Comparison of ENCODE assay signal across 8 cellular contexts in genomic region chrX:154380153-154380552, GRCh38. TPM values are rescaled to one million over a fixed set of nuclear protein-coding genes. Genes with fewer than 3 reads are reported as not detected.
DNase-seq lines count a peak whose midpoint lies in the region; ATAC-seq and TF ChIP-seq lines count a peak whose summit lies in the region.

No MANE protein-coding gene starts in this region.

- H3K9me3 Mint-ChIP-seq in activated CD8-positive, alpha-beta T cell treated with anti-CD3 and anti-CD28 coated beads for 36 hours: no peaks in the 10 kb centered on the region

- H3K27ac ChIP-seq in hepatocyte (peak overlapping the region; percentile 99), spleen (peak overlapping the region in 7 of 8 donors; percentile 95 to 99 (median 98))

- peak overlapping the region; percentile 91 for H3K27ac Mint-ChIP-seq in activated CD8-positive, alpha-beta T cell treated with anti-CD3 and anti-CD28 coated beads for 36 hours

- H3K4me3 Mint-ChIP-seq in activated CD8-positive, alpha-beta T cell treated with anti-CD3 and anti-CD28 coated beads for 36 hours: peak overlapping the region; percentile 86

- peaks cover 18% of the 10 kb centered on the region for H3K4me1 Mint-ChIP-seq in activated CD8-positive, alpha-beta T cell treated with anti-CD3 and anti-CD28 coated beads for 36 hours (ENCODE audit: low read depth)

- peak overlapping the region; percentile 81 for H3K4me2 ChIP-seq in hepatocyte

- H3K9me2 ChIP-seq in hepatocyte (replicated peaks; ENCODE audit: insufficient read depth): no peaks in the 10 kb centered on the region

- H3K9me3 ChIP-seq in hepatocyte (ENCODE audit: low read depth) (no peaks in the 10 kb centered on the region), spleen (peaks cover 0 to 4% (median 0%) of the 10 kb centered on the region in 8 donors)

- CTCF ChIA-PET in activated CD8-positive, alpha-beta T cell treated with anti-CD3 and anti-CD28 coated beads for 36 hours (lab: Charles Lee): no interaction called here

- ATAC-seq in activated CD8-positive, alpha-beta T cell treated with anti-CD3 and anti-CD28 coated beads for 36 hours: no peak

- H3K79me2 ChIP-seq in hepatocyte: peaks cover 16% of the 10 kb centered on the region

- WGBS in hepatocyte (ENCODE audit: low lambda C conversion rate, missing lambda C conversion rate): 54% methylated on average over 13 of the region's 13 CpGs
- 53 to 72% (median 57%) methylated on average over 6 to 13 of the region's 13 CpGs for WGBS in spleen, 5 donors

- H3K36me3 Mint-ChIP-seq in activated CD8-positive, alpha-beta T cell treated with anti-CD3 and anti-CD28 coated beads for 36 hours (ENCODE audit: low read depth): peaks cover 13% of the 10 kb centered on the region

- H3K36me3 ChIP-seq in hepatocyte (replicated peaks; ENCODE audit: insufficient read depth, low read depth) (no peaks in the 10 kb centered on the region), spleen (peaks cover 0 to 22% (median 0%) of the 10 kb centered on the region in 6 donors)

- no peaks in the 10 kb centered on the region for H3K27me3 Mint-ChIP-seq in activated CD8-positive, alpha-beta T cell treated with anti-CD3 and anti-CD28 coated beads for 36 hours

- TF ChIP-seq CTCF in activated CD8-positive, alpha-beta T cell treated with anti-CD3 and anti-CD28 coated beads for 36 hours (IDR thresholded peaks at IDR 0.05): no peak
- TF ChIP-seq CTCF in hepatocyte (IDR thresholded peaks at IDR 0.05; ENCODE audit: poor library complexity): no peak
- TF ChIP-seq CTCF in spleen (IDR thresholded peaks at IDR 0.05 in 8 of 11, conservative IDR thresholded peaks at IDR 0.05 in 3 of 11): no peak

- POLR2A ChIA-PET in activated CD8-positive, alpha-beta T cell treated with anti-CD3 and anti-CD28 coated beads for 36 hours (lab: Charles Lee): interaction anchor here (0.6 to 3.3 kb wide), 4 partner anchors 19 to 30 kb away, joined by 3 to 23 read pairs (median 3); partner anchors contain the start of gene RPL10

- peak overlapping the region; percentile 66 for H3K4me3 ChIP-seq in hepatocyte
- peak overlapping the region in 7 of 8 donors; percentile 39 to 79 (median 52) for H3K4me3 ChIP-seq in spleen

- peaks cover 10% of the 10 kb centered on the region for H3K4me1 ChIP-seq in hepatocyte (ENCODE audit: insufficient read depth)
- peaks cover 7 to 44% (median 19%) of the 10 kb centered on the region in 6 donors for H3K4me1 ChIP-seq in spleen

- H3K27me3 ChIP-seq in hepatocyte: no peaks in the 10 kb centered on the region
- no peaks in the 10 kb centered on the region for H3K27me3 ChIP-seq in spleen (replicated peaks in 1 of 7)

- peaks cover 5% of the 10 kb centered on the region for H4K20me1 ChIP-seq in hepatocyte (ENCODE audit: insufficient read depth, poor library complexity, severe bottlenecking)

- intact Hi-C loops in activated CD8-positive, alpha-beta T cell treated with anti-CD3 and anti-CD28 coated beads for 36 hours (cut with micrococcal nuclease): no loop called here
- intact Hi-C loops in spleen (cut with DNase I; ENCODE audit: low total_unique reads): no loop called here
- intact Hi-C loops in posterior vena cava (cut with DNase I): no loop called here

- no peak overlapping the region for H2AFZ ChIP-seq in hepatocyte

- DNase-seq in HCEC 1CT: peak; percentile 17
- DNase-seq in activated CD8-positive, alpha-beta T cell treated with anti-CD3 and anti-CD28 coated beads for 36 hours: no peak
- no peak for DNase-seq in hepatocyte (ENCODE audit: low spot score)
- DNase-seq in spleen: peak; percentile 78
- DNase-seq in SIG-M5 treated with dmso at 0.1 percent for 504 hours (lab: John Stamatoyannopoulos, UW; ENCODE audit: unreplicated experiment): no peak
- DNase-seq in posterior vena cava (ENCODE audit: low spot score): no peak
- DNase-seq in putamen (ENCODE audit: low spot score): no peak
- DNase-seq in HuH-7.5 (ENCODE audit: low spot score): no peak

- TF ChIP-seq POLR2A in spleen (IDR thresholded peaks at IDR 0.05): no peak

RNA-seq across cellular contexts. Expression of gene EMD, which starts 1.1 kb away (rescaled TPM):
- total RNA-seq in activated CD8-positive, alpha-beta T cell treated with anti-CD3 and anti-CD28 coated beads for 36 hours: 10 to 100 TPM; 92.4 to 96.6 TPM
- 34.2 and 39.4 TPM in 2 replicates for total RNA-seq in hepatocyte
- 61.0 and 65.7 TPM in 2 replicates for polyA plus RNA-seq in hepatocyte
- total RNA-seq in spleen: 10 to 100 TPM; 29.8 to 56.3 (median 49.9) TPM
- polyA plus RNA-seq in spleen: 10 to 100 TPM; 77.8 to 83.1 (median 78.9) TPM
- 10 to 100 TPM; 61.8 to 67.2 TPM for total RNA-seq in posterior vena cava

RNA-seq across cellular contexts. Expression of gene FLNA, which starts 5.7 kb away (rescaled TPM):
- total RNA-seq in activated CD8-positive, alpha-beta T cell treated with anti-CD3 and anti-CD28 coated beads for 36 hours: 1,000 to 10,000 TPM; 1,057 to 1,091 TPM
- 220 and 396 TPM in 2 replicates for total RNA-seq in hepatocyte
- 468 and 471 TPM in 2 replicates for polyA plus RNA-seq in hepatocyte
- 1,000 to 10,000 TPM in 1 of 7 donors, 100 to 1,000 TPM in 6; 401 to 1,447 (median 668) TPM for total RNA-seq in spleen
- 100 to 1,000 TPM; 259 to 548 (median 322) TPM for polyA plus RNA-seq in spleen
- total RNA-seq in posterior vena cava: 1,000 to 10,000 TPM; 5,571 to 6,731 TPM

RNA-seq across cellular contexts. Expression of gene RPL10, which starts 18.0 kb away (rescaled TPM):
- 1,000 to 10,000 TPM; 3,574 to 3,675 TPM for total RNA-seq in activated CD8-positive, alpha-beta T cell treated with anti-CD3 and anti-CD28 coated beads for 36 hours
- 4,114 and 4,460 TPM in 2 replicates for total RNA-seq in hepatocyte
- 1,206 and 1,210 TPM in 2 replicates for polyA plus RNA-seq in hepatocyte
- total RNA-seq in spleen: 1,000 to 10,000 TPM; 2,711 to 4,089 (median 3,238) TPM
- polyA plus RNA-seq in spleen: 1,000 to 10,000 TPM; 6,919 to 9,324 (median 8,870) TPM
- total RNA-seq in posterior vena cava: 1,000 to 10,000 TPM; 2,294 to 2,387 TPM

RNA-seq across cellular contexts. Expression of gene DNASE1L1, which starts 28.9 kb away (rescaled TPM):
- total RNA-seq in activated CD8-positive, alpha-beta T cell treated with anti-CD3 and anti-CD28 coated beads for 36 hours: 10 to 100 TPM in 1 of 2 experiments, 1 to 10 TPM in 1; 9.4 to 10.3 TPM
- total RNA-seq in hepatocyte: 36.1 and 39.7 TPM in 2 replicates
- 22.3 and 22.6 TPM in 2 replicates for polyA plus RNA-seq in hepatocyte
- 10 to 100 TPM; 25.9 to 54.5 (median 43.5) TPM for total RNA-seq in spleen
- polyA plus RNA-seq in spleen: 10 to 100 TPM; 18.1 to 26.5 (median 22.5) TPM
- total RNA-seq in posterior vena cava: 10 to 100 TPM; 15.9 to 20.0 TPM

RNA-seq across cellular contexts. Expression of gene TAFAZZIN, which starts 31.2 kb away (rescaled TPM):
- total RNA-seq in activated CD8-positive, alpha-beta T cell treated with anti-CD3 and anti-CD28 coated beads for 36 hours: 10 to 100 TPM; 49.8 to 53.4 TPM
- total RNA-seq in hepatocyte: 25.0 and 26.7 TPM in 2 replicates
- polyA plus RNA-seq in hepatocyte: 41.3 and 69.6 TPM in 2 replicates
- total RNA-seq in spleen: 100 to 1,000 TPM in 1 of 7 donors, 10 to 100 TPM in 6; 70.1 to 107 (median 76.3) TPM
- 100 to 1,000 TPM in 2 of 3 donors, 10 to 100 TPM in 1; 65.7 to 135 (median 115) TPM for polyA plus RNA-seq in spleen
- total RNA-seq in posterior vena cava: 10 to 100 TPM; 25.3 to 28.1 TPM

Comparison
In these comparisons a context has a peak if more than half of its experiments do, and no peak if none do; other contexts are left out.
1. DNase-seq: peak in HCEC 1CT (single experiment) and spleen (single experiment); none in activated CD8-positive, alpha-beta T cell treated with anti-CD3 and anti-CD28 coated beads for 36 hours (single experiment), hepatocyte (single experiment), SIG-M5 treated with dmso at 0.1 percent for 504 hours (single experiment), posterior vena cava (single experiment), putamen (single experiment) and HuH-7.5 (single experiment).